Comparison of ENCODE assay signal across 12 cellular contexts in the genomic region with DNA sequence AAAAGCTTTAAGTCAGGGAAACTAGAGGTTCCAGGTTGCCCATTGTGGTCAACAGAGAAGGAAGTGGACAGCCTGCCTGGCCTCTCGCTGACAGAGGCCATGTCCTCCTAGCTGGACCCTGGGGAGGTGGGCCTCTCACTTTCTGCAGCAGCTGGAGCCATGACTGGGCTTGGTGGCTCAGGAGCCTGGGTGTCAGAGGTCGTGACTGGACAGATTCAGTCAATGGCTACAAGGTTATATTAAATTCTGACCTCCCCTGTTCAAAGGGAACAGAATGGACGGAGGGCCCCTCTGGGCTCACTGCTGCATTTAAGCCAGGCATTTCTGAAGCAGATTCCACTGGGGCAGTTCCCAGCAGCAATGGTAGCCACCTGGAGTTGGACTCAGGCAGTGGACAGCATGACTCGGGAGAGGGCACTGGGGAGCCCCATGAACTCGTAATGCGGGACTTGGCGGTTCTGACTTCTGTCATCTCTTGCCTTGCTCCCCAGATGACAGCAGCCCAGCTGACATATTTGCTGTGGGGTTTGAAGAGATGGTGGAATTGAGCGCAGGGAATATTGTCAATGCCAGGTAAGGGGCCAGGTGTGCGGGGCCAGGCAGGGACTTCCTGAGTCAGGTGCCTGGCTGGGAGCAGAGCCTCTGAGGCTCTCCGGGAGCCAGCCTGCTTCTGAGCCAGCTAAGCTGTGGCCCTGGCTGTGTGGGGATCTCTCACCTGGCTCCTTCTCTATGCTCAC.
DNase-seq lines count a peak whose midpoint lies in the region; ATAC-seq, FAIRE-seq and TF ChIP-seq lines count a peak whose summit lies in the region.
"Had no signal": no experiment of that assay in that cellular context is flagged by ENCODE, and none has a peak within 500 bp of the region (broad histone marks: within the 10 kb centered on the region; RNA-seq: fewer than 3 reads in every experiment).

No MANE protein-coding gene starts in this region.

- TF ChIP-seq CTCF in HepG2 (CRISPR knock-in tag; IDR thresholded peaks at IDR 0.05) = no peak
- TF ChIP-seq CTCF in right lobe of liver (IDR thresholded peaks at IDR 0.05) = no peak
- TF ChIP-seq CTCF in chondrocyte (IDR thresholded peaks at IDR 0.05) = no peak
- no peak for TF ChIP-seq CTCF in GM10248 (IDR thresholded peaks at IDR 0.05; ENCODE audit: control extremely low read depth, extremely low read depth, low read depth, missing control alignments)

- peaks cover 43% of the 10 kb centered on the region for H3K4me1 Mint-ChIP-seq in chondrocyte (ENCODE audit: low read depth)
- H3K4me1 Mint-ChIP-seq in naive thymus-derived CD8-positive, alpha-beta T cell = peaks cover 4 to 11% (median 8%) of the 10 kb centered on the region in 4 donors

- no peak overlapping the region for H3K4me3 Mint-ChIP-seq in chondrocyte (ENCODE audit: unreplicated experiment)
- H3K4me3 Mint-ChIP-seq in naive thymus-derived CD8-positive, alpha-beta T cell = peak overlapping the region in 1 of 10 donors; percentile 51

- ATAC-seq in HepG2 (no peak), right lobe of liver (no peak), GM19455 (IDR thresholded peaks at IDR 0.05; ENCODE audit: unreplicated experiment) (no peak), GM21786 (IDR thresholded peaks at IDR 0.05; ENCODE audit: unreplicated experiment) (no peak)
- no peak for ATAC-seq in naive thymus-derived CD8-positive, alpha-beta T cell

- peak overlapping the region; percentile 93 for H3K27ac Mint-ChIP-seq in chondrocyte (ENCODE audit: unreplicated experiment)
- peak overlapping the region in 6 of 10 donors; percentile 56 to 78 (median 67) for H3K27ac Mint-ChIP-seq in naive thymus-derived CD8-positive, alpha-beta T cell

- no peaks in the 10 kb centered on the region for H3K9me3 Mint-ChIP-seq in chondrocyte (ENCODE audit: low read depth)
- H3K9me3 Mint-ChIP-seq in naive thymus-derived CD8-positive, alpha-beta T cell = no peaks in the 10 kb centered on the region

- TF ChIP-seq EP300 in HepG2 (IDR thresholded peaks at IDR 0.05; ENCODE audit: low read depth in 2 of 2, low read length in 2 of 2) (no peak), HepG2 (CRISPR knock-in tag; IDR thresholded peaks at IDR 0.05; ENCODE audit: borderline replicate concordance) (no peak)

- CTCF ChIA-PET in HepG2 (lab: Yijun Ruan, JAX; ENCODE audit: low intra/inter-chr PET ratio, low total read pairs) = no interaction called here
- CTCF ChIA-PET in GM10248 (lab: Yijun Ruan, JAX) = interaction anchor here (9.7 to 10.3 kb wide), 2 partner anchors 10 to 87 kb away, joined by 53 to 119 read pairs; a partner anchor contains a TSS

- POLR2A ChIA-PET in HepG2 (lab: Yijun Ruan, JAX) (interaction anchor here (1.4 kb wide), 1 partner anchor 114 kb away, joined by 3 read pairs; no protein-coding TSS in a partner anchor), GM10248 (lab: Yijun Ruan, JAX) (no interaction called here)
- POLR2A ChIA-PET in naive thymus-derived CD8-positive, alpha-beta T cell (lab: Charles Lee) = interaction anchor here (0.6 kb wide), 1 partner anchor 110 kb away, joined by 3 read pairs; no protein-coding TSS in a partner anchor

- no peak overlapping the region for H3K4me3 ChIP-seq in HepG2 (replicated peaks in 1 of 3; ENCODE audit: insufficient read depth in 1 of 3, low read depth in 2 of 3, low read length in 3 of 3)
- H3K4me3 ChIP-seq in right lobe of liver = no peak overlapping the region
- no peak overlapping the region for H3K4me3 ChIP-seq in effector memory CD4-positive, alpha-beta T cell (ENCODE audit: insufficient read depth, low read depth, low read length, poor library complexity, severe bottlenecking)
- H3K4me3 ChIP-seq: BLaER1 treated with 17β-estradiol and CSF1 and Interleukin-3, amounts not matched to agents 10 nM and 100 nM had no signal

- 95% methylated on average over 10 of the region's 10 CpGs for WGBS in HepG2 (ENCODE audit: low lambda C conversion rate)
- WGBS in right lobe of liver (ENCODE audit: insufficient coverage, low coverage, low lambda C conversion rate, missing lambda C conversion rate) = 92% methylated on average over 4 of the region's 10 CpGs

- H3K27ac ChIP-seq in HepG2 (ENCODE audit: extremely low read length, insufficient read depth, low read length) (peak overlapping the region; percentile 39), right lobe of liver (no peak overlapping the region)
- no peak overlapping the region for H3K27ac ChIP-seq in effector memory CD4-positive, alpha-beta T cell (ENCODE audit: insufficient read depth, low read length, poor library complexity, severe bottlenecking)
- H3K27ac ChIP-seq: BLaER1 treated with 17β-estradiol and CSF1 and Interleukin-3, amounts not matched to agents 10 nM and 100 nM had no signal

- no peak for TF ChIP-seq POLR2A in HepG2 (IDR thresholded peaks at IDR 0.05; ENCODE audit: insufficient read depth in 1 of 2, low read depth in 2 of 2, low read length in 2 of 2)
- no peak for TF ChIP-seq POLR2A in right lobe of liver (IDR thresholded peaks at IDR 0.05)

- no peaks in the 10 kb centered on the region for H4K20me1 ChIP-seq in HepG2 (ENCODE audit: insufficient read depth, low read length)
- H4K20me1 ChIP-seq: BLaER1 treated with 17β-estradiol and CSF1 and Interleukin-3, amounts not matched to agents 10 nM and 100 nM had no signal

- H3K9ac ChIP-seq in HepG2 (ENCODE audit: insufficient read depth, low read depth, low read length) = no peak overlapping the region
- H3K9ac ChIP-seq: BLaER1 treated with 17β-estradiol and CSF1 and Interleukin-3, amounts not matched to agents 10 nM and 100 nM had no signal

- FAIRE-seq in HepG2 (lab: Jason Lieb, UNC) = no peak

- peaks cover 53 to 83% of the 10 kb centered on the region in 2 experiments for H3K36me3 ChIP-seq in HepG2 (replicated peaks in 1 of 2; ENCODE audit: control insufficient read depth in 1 of 2, insufficient read depth in 2 of 2, low read length in 2 of 2)
- peaks cover 0 to 5% (median 0%) of the 10 kb centered on the region in 4 donors for H3K36me3 ChIP-seq in right lobe of liver
- H3K36me3 ChIP-seq in effector memory CD4-positive, alpha-beta T cell (ENCODE audit: control insufficient read depth, insufficient read depth, low read length) = peaks cover 60% of the 10 kb centered on the region

- H3K27me3 Mint-ChIP-seq in chondrocyte (ENCODE audit: low read depth) = no peaks in the 10 kb centered on the region
- no peaks in the 10 kb centered on the region for H3K27me3 Mint-ChIP-seq in naive thymus-derived CD8-positive, alpha-beta T cell

- no peaks in the 10 kb centered on the region for H3K79me2 ChIP-seq in HepG2 (ENCODE audit: insufficient read depth, low read length)

- H3K36me3 Mint-ChIP-seq in chondrocyte (ENCODE audit: low read depth) = peaks cover 30% of the 10 kb centered on the region
- peaks cover 0 to 72% (median 2%) of the 10 kb centered on the region in 3 donors for H3K36me3 Mint-ChIP-seq in naive thymus-derived CD8-positive, alpha-beta T cell

- no peak overlapping the region for H3K4me2 ChIP-seq in HepG2 (ENCODE audit: low read depth, low read length)

- H3K27me3 ChIP-seq in HepG2 (ENCODE audit: control insufficient read depth in 1 of 2, insufficient read depth in 2 of 2, low read length in 2 of 2) (no peaks in the 10 kb centered on the region), right lobe of liver (no peaks in the 10 kb centered on the region)
- no peaks in the 10 kb centered on the region for H3K27me3 ChIP-seq in effector memory CD4-positive, alpha-beta T cell (replicated peaks; ENCODE audit: control insufficient read depth, insufficient read depth, low read length, poor library complexity, severe bottlenecking)

- no TSS peak for BruUV-seq in HepG2 (replicated peaks; lab: Mats Ljungman, UMichigan)

- H3K9me3 ChIP-seq in HepG2 (ENCODE audit: low read length) (no peaks in the 10 kb centered on the region), right lobe of liver (no peaks in the 10 kb centered on the region)
- H3K9me3 ChIP-seq in effector memory CD4-positive, alpha-beta T cell (ENCODE audit: control insufficient read depth, low read length) = no peaks in the 10 kb centered on the region

- TF ChIP-seq RAD21 in HepG2 (CRISPR knock-in tag; IDR thresholded peaks at IDR 0.05) = no peak

- H2AFZ ChIP-seq in HepG2 (ENCODE audit: low read length) = no peak overlapping the region

- no peak for DNase-seq in HepG2 (ENCODE audit: low spot score)
- no peak for DNase-seq in right lobe of liver
- peak; percentile 59 for DNase-seq in chondrocyte (ENCODE audit: low spot score)
- DNase-seq in naive thymus-derived CD8-positive, alpha-beta T cell = peak in 1 of 10 donors; percentile 16
- no peak for DNase-seq in GM10248 (ENCODE audit: extremely low spot score)
- DNase-seq in effector memory CD4-positive, alpha-beta T cell = no peak
- DNase-seq: activated CD4-positive, CD25-positive, alpha-beta regulatory T cell; activated effector memory CD4-positive, alpha-beta T cell treated with Interleukin-2 at 50 U/mL for 16 hours; hypothalamus had no signal

- intact Hi-C loops in HepG2 (cut with micrococcal nuclease; ENCODE audit: unreplicated experiment) = no loop called here
- intact Hi-C loops in right lobe of liver (cut with DNase I) = no loop called here

- in situ Hi-C loops in HepG2 (cut with HindIII; ENCODE audit: extremely low pct_ligation_motif_present, low pct_unique_long_range_greater_than_20kb) = no loop called here

- H3K4me1 ChIP-seq in HepG2 (ENCODE audit: insufficient read depth, low read length) (peaks cover 37% of the 10 kb centered on the region), right lobe of liver (no peaks in the 10 kb centered on the region)
- H3K4me1 ChIP-seq in effector memory CD4-positive, alpha-beta T cell (ENCODE audit: control insufficient read depth, insufficient read depth, low read length, poor library complexity, severe bottlenecking) = no peaks in the 10 kb centered on the region

TF ChIP-seq in HepG2, 621 proteins besides CTCF, POLR2A, EP300 and RAD21 (continues in another document):
- TF ChIP-seq ZNF224 (CRISPR knock-in tag; IDR thresholded peaks at IDR 0.05) (0 out of 2 replicates have a peak, but pooled peaks have one; percentile 40), ZNF143 (CRISPR knock-in tag; IDR thresholded peaks at IDR 0.05) (no peak), AGO2 (optimal IDR thresholded peaks at IDR 0.05; ENCODE audit: low read depth, low read length) (peak; percentile 52), KAT8 (CRISPR knock-in tag; IDR thresholded peaks at IDR 0.05) (no peak)
- TF ChIP-seq, protein P1, sequence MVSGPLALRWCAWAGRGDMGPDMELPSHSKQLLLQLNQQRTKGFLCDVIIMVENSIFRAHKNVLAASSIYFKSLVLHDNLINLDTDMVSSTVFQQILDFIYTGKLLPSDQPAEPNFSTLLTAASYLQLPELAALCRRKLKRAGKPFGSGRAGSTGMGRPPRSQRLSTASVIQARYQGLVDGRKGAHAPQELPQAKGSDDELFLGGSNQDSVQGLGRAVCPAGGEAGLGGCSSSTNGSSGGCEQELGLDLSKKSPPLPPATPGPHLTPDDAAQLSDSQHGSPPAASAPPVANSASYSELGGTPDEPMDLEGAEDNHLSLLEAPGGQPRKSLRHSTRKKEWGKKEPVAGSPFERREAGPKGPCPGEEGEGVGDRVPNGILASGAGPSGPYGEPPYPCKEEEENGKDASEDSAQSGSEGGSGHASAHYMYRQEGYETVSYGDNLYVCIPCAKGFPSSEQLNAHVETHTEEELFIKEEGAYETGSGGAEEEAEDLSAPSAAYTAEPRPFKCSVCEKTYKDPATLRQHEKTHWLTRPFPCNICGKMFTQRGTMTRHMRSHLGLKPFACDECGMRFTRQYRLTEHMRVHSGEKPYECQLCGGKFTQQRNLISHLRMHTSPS (CRISPR knock-in tag; IDR thresholded peaks at IDR 0.05; ENCODE audit: low read depth) = 0 out of 2 replicates have a peak, but pooled peaks have one; percentile 22
